In the genomic region with DNA sequence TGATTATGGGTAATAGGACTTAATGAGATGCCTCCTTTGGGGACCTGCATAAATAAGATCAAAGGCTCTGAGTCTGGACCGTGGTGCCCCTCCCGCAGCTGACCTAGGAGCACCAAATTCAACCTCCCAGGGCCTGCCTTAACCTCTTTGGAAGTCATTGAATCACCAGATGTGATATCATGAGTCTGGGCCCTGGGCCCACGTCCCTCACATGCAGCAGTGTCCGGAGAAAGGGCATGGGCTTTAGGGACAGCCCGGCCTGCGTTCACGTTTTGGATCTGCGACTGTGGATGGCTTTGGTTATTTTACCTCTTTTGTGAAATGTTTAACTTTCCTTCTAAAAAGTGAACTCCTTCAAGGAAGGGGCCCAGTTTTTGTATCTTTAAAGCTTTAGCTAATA, we compare ENCODE assay signal across 19 cellular contexts.
DNase-seq lines count a peak whose midpoint lies in the region; ATAC-seq and TF ChIP-seq lines count a peak whose summit lies in the region.
"Had no signal": no experiment of that assay in that cellular context is flagged by ENCODE, and none has a peak within 500 bp of the region (broad histone marks: within the 10 kb centered on the region; RNA-seq: fewer than 3 reads in every experiment).

No MANE protein-coding gene starts in this region.

- DNase-seq in GM23338 (ENCODE audit: low spot score) (no peak), Panc1 (ENCODE audit: low read depth, low spot score) (no peak), neural progenitor cell (ENCODE audit: low spot score) (no peak), sigmoid colon (no peak), SIG-M5 treated with dmso at 0.1 percent for 504 hours (lab: John Stamatoyannopoulos, UW; ENCODE audit: unreplicated experiment) (no peak)
- DNase-seq: ACHN; BE2C; C1 segment of cervical spinal cord; CD4-positive, CD25-positive, alpha-beta regulatory T cell; CD8-positive, alpha-beta memory T cell; COR-L47; DMS 273 treated with DMSO at 0.1 percent for 48 hours; DMS53; DND-41; EL; H9 had no signal

- H3K27ac ChIP-seq in GM23338 (ENCODE audit: low read depth) (no peak overlapping the region), Panc1 (ENCODE audit: low read length) (peak overlapping the region; percentile 54; the same call in 1 of the 2 replicates), neural progenitor cell (no peak overlapping the region), sigmoid colon (peak overlapping the region in 3 of 4 donors; percentile 58 to 67 (median 62))

- peaks cover 11% of the 10 kb centered on the region for H3K4me1 Mint-ChIP-seq in GM23338
- peaks cover 7% of the 10 kb centered on the region for H3K4me1 Mint-ChIP-seq in neural progenitor cell
- H3K4me1 Mint-ChIP-seq: CD8-positive, alpha-beta memory T cell had no signal

- TF ChIP-seq CTCF in GM23338 (conservative IDR thresholded peaks at IDR 0.05; ENCODE audit: low read depth in 2 of 2), result no peak
- TF ChIP-seq CTCF in Panc1 (IDR thresholded peaks at IDR 0.05), result no peak
- TF ChIP-seq CTCF in neural progenitor cell (IDR thresholded peaks at IDR 0.05), result no peak
- no peak for TF ChIP-seq CTCF in sigmoid colon (IDR thresholded peaks at IDR 0.05)

- H3K36me3 ChIP-seq in GM23338 (ENCODE audit: insufficient read depth) (no peaks in the 10 kb centered on the region), Panc1 (ENCODE audit: control insufficient read depth, insufficient read depth, low read length) (no peaks in the 10 kb centered on the region), neural progenitor cell (no peaks in the 10 kb centered on the region), sigmoid colon (no peaks in the 10 kb centered on the region)
- H3K36me3 ChIP-seq: BE2C had no signal

- CTCF ChIA-PET in Panc1 (lab: Charles Lee), result no interaction called here

- H3K4me1 ChIP-seq in GM23338 (ENCODE audit: insufficient read depth) (no peaks in the 10 kb centered on the region), Panc1 (ENCODE audit: control insufficient read depth, insufficient read depth, low read length) (no peaks in the 10 kb centered on the region; the same call in 1 of the 2 replicates), neural progenitor cell (peaks cover 10% of the 10 kb centered on the region), sigmoid colon (peaks cover 0 to 17% (median 14%) of the 10 kb centered on the region in 4 donors)
- H3K4me1 ChIP-seq: BE2C had no signal

- H3K4me2 ChIP-seq in GM23338 (no peak overlapping the region), neural progenitor cell (no peak overlapping the region)

- H3K4me3 ChIP-seq in GM23338 (no peak overlapping the region), Panc1 (ENCODE audit: low read depth in 2 of 2, low read length in 2 of 2) (no peak overlapping the region), neural progenitor cell (no peak overlapping the region), sigmoid colon (no peak overlapping the region)
- H3K4me3 ChIP-seq: GM12878 had no signal

- H3K9me3 ChIP-seq in Panc1 (ENCODE audit: control insufficient read depth, insufficient read depth, low read depth, low read length), result no peaks in the 10 kb centered on the region; the same call in 1 of the 2 replicates
- no peaks in the 10 kb centered on the region for H3K9me3 ChIP-seq in neural progenitor cell (ENCODE audit: low read depth)
- no peaks in the 10 kb centered on the region for H3K9me3 ChIP-seq in sigmoid colon
- H3K9me3 ChIP-seq: BE2C had no signal

- no peaks in the 10 kb centered on the region for H3F3A ChIP-seq in GM23338 (replicated peaks; ENCODE audit: low read depth)
- no peaks in the 10 kb centered on the region for H3F3A ChIP-seq in neural progenitor cell (ENCODE audit: low read depth)

- 95 to 96% methylated on average over 8 of the region's 8 CpGs for WGBS in sigmoid colon, 2 donors

- BruUV-seq in Panc1 (replicated peaks; lab: Mats Ljungman, UMichigan), result no TSS peak

- no peak overlapping the region for H3K4me3 Mint-ChIP-seq in GM23338
- no peak overlapping the region for H3K4me3 Mint-ChIP-seq in neural progenitor cell
- H3K4me3 Mint-ChIP-seq: CD4-positive, CD25-positive, alpha-beta regulatory T cell; CD8-positive, alpha-beta memory T cell; H9 had no signal

- H3K27me3 Mint-ChIP-seq in GM23338 (ENCODE audit: insufficient read depth, low read depth, poor library complexity), result peaks cover 4% of the 10 kb centered on the region
- H3K27me3 Mint-ChIP-seq in neural progenitor cell (ENCODE audit: insufficient read depth, low read depth), result peaks cover 9% of the 10 kb centered on the region

- intact Hi-C loops in Panc1 (cut with micrococcal nuclease; ENCODE audit: unreplicated experiment) (no loop called here), sigmoid colon (cut with DNase I) (no loop called here)

- in situ Hi-C loops in Panc1 (cut with HindIII; ENCODE audit: low pct_unique_long_range_greater_than_20kb, low sequenced_read_pairs), result no loop called here

- H3K9me3 Mint-ChIP-seq in GM23338 (peaks cover 7% of the 10 kb centered on the region; the same call in 2 of the 3 replicates), neural progenitor cell (peaks cover 12% of the 10 kb centered on the region)

- POLR2A ChIA-PET in Panc1 (lab: Charles Lee), result no interaction called here

- no peak for ATAC-seq in GM23338
- ATAC-seq in Panc1, result no peak
- no peak for ATAC-seq in HG02884 (IDR thresholded peaks at IDR 0.05; ENCODE audit: unreplicated experiment)
- no peak for ATAC-seq in HG02678 (IDR thresholded peaks at IDR 0.05; ENCODE audit: unreplicated experiment)
- ATAC-seq: GM12878 had no signal

- H4K20me1 ChIP-seq in GM23338 (replicated peaks; ENCODE audit: insufficient read depth), result no peaks in the 10 kb centered on the region
- H4K20me1 ChIP-seq in neural progenitor cell (ENCODE audit: low read depth), result no peaks in the 10 kb centered on the region

- TF ChIP-seq EP300 in sigmoid colon (IDR thresholded peaks at IDR 0.05), result no peak

- no peak for TF ChIP-seq POLR2A in sigmoid colon (IDR thresholded peaks at IDR 0.05)

- H3K36me3 Mint-ChIP-seq in GM23338 (ENCODE audit: low read depth) (peaks cover 4% of the 10 kb centered on the region; the same call in 2 of the 3 replicates), neural progenitor cell (no peaks in the 10 kb centered on the region)

- no peak overlapping the region for H3K9ac ChIP-seq in neural progenitor cell

- H3K27ac Mint-ChIP-seq in GM23338, result no peak overlapping the region
- H3K27ac Mint-ChIP-seq in neural progenitor cell, result no peak overlapping the region
- H3K27ac Mint-ChIP-seq: H9 had no signal

- H2AFZ ChIP-seq in GM23338 (peak overlapping the region; percentile 18; the same call in 1 of the 2 replicates), neural progenitor cell (replicated peaks) (peak overlapping the region; percentile 30)

- H3K9me2 ChIP-seq in GM23338 (ENCODE audit: insufficient read depth), result no peaks in the 10 kb centered on the region; the same call in 1 of the 2 replicates

- H3K27me3 ChIP-seq in GM23338 (ENCODE audit: insufficient read depth), result no peaks in the 10 kb centered on the region
- no peaks in the 10 kb centered on the region for H3K27me3 ChIP-seq in Panc1 (ENCODE audit: control insufficient read depth, insufficient read depth, low read length)
- no peaks in the 10 kb centered on the region for H3K27me3 ChIP-seq in neural progenitor cell
- H3K27me3 ChIP-seq in sigmoid colon, result no peaks in the 10 kb centered on the region
- H3K27me3 ChIP-seq: BE2C had no signal

- no peaks in the 10 kb centered on the region for H3K79me2 ChIP-seq in GM23338 (replicated peaks; ENCODE audit: insufficient read depth)
- H3K79me2 ChIP-seq in neural progenitor cell (ENCODE audit: low read depth), result no peaks in the 10 kb centered on the region

TF ChIP-seq in GM23338, 12 proteins besides CTCF, POLR2A, EP300 and RAD21 (continues in another document):
- no peak for TF ChIP-seq JUNB (IDR thresholded peaks at IDR 0.05; ENCODE audit: unreplicated experiment)

Comparison
In these comparisons a context has a peak if more than half of its experiments do, and no peak if none do; other contexts are left out.
1. H3K27ac ChIP-seq: peak in Panc1 (single experiment) and sigmoid colon (3 of 4); none in GM23338 (single experiment) and neural progenitor cell (single experiment).